Comparison of ENCODE assay signal across 8 cellular contexts in the genomic region with DNA sequence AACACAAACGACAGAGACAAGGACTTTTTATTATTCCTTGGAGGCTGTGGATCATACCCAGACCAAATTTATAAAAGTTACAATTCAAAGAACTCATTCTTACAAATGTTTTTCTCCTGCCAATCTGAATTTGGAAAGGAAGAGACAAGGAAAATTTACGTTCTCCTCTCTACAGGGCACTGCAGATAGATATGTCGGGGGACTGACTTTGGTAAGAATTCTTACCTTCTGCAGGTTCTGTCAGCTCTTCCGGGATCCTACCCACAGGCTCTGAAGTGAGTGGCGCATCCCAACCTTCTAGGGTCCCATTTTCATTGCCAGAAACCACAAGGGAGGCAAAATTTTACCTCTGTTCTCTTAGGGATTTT. TPM values are rescaled to one million over a fixed set of nuclear protein-coding genes. Genes with fewer than 3 reads are reported as not detected.
DNase-seq lines count a peak whose midpoint lies in the region; ATAC-seq and TF ChIP-seq lines count a peak whose summit lies in the region.

No MANE protein-coding gene starts in this region.

- no peaks in the 10 kb centered on the region for H3K27me3 ChIP-seq in A673 (replicated peaks; ENCODE audit: insufficient read depth, low read depth, low read length, poor library complexity)
- no peaks in the 10 kb centered on the region for H3K27me3 ChIP-seq in naive thymus-derived CD4-positive, alpha-beta T cell (ENCODE audit: control insufficient read depth in 2 of 2, insufficient read depth in 2 of 2, low read length in 2 of 2)
- H3K27me3 ChIP-seq in brain microvascular endothelial cell (replicated peaks), result no peaks in the 10 kb centered on the region

- H3K4me3 Mint-ChIP-seq in activated T-helper 1 cell treated with anti-CD3 and anti-CD28 coated beads, Interleukin-12 subunit alpha, Interleukin-12 subunit beta, Interleukin-2, Interleukin-4 antibody, amounts not matched to agents 30 ng/mL and 10 ng/mL and 1 ng/mL, durations not matched to agents 14 hours and 24 hours and 36 hours, result peak overlapping the region; percentile 74
- peak overlapping the region; percentile 75 to 99 (median 86) for H3K4me3 Mint-ChIP-seq in naive thymus-derived CD4-positive, alpha-beta T cell

- H3K27me3 Mint-ChIP-seq in activated T-helper 1 cell treated with anti-CD3 and anti-CD28 coated beads, Interleukin-12 subunit alpha, Interleukin-12 subunit beta, Interleukin-2, Interleukin-4 antibody, amounts not matched to agents 30 ng/mL and 10 ng/mL and 1 ng/mL, durations not matched to agents 14 hours and 24 hours and 36 hours (ENCODE audit: insufficient read depth), result no peaks in the 10 kb centered on the region
- no peaks in the 10 kb centered on the region for H3K27me3 Mint-ChIP-seq in naive thymus-derived CD4-positive, alpha-beta T cell

- BruUV-seq in A673 (replicated peaks; lab: Mats Ljungman, UMichigan), result no TSS peak

- peaks cover 11% of the 10 kb centered on the region for H3K4me1 ChIP-seq in A673 (ENCODE audit: insufficient read depth, low read length, poor library complexity, severe bottlenecking)
- peaks cover 25 to 35% of the 10 kb centered on the region in 2 donors for H3K4me1 ChIP-seq in naive thymus-derived CD4-positive, alpha-beta T cell (ENCODE audit: control insufficient read depth in 2 of 2, insufficient read depth in 2 of 2, low read length in 2 of 2)

- in situ Hi-C loops in brain microvascular endothelial cell (cut with HindIII; ENCODE audit: low pct_ligation_motif_present, low sequenced_read_pairs), result loop anchor here (25.0 kb wide), 1 partner anchor 227 kb away; no protein-coding TSS in a partner anchor

- no peak for TF ChIP-seq CTCF in A673 (conservative IDR thresholded peaks at IDR 0.05; ENCODE audit: low read depth, low read length)
- no peak for TF ChIP-seq CTCF in GM12865 (IDR thresholded peaks at IDR 0.05; ENCODE audit: insufficient read depth, low read depth, low read length, missing control alignments)
- TF ChIP-seq CTCF in brain microvascular endothelial cell (IDR thresholded peaks at IDR 0.05; ENCODE audit: low read depth, low read length, missing control alignments), result no peak
- TF ChIP-seq CTCF in coronary artery (IDR thresholded peaks at IDR 0.05), result no peak

- CTCF ChIA-PET in A673 (lab: Charles Lee), result interaction anchor here (0.7 kb wide), 4 partner anchors 17 to 446 kb away, joined by 3 to 5 read pairs (median 4); no protein-coding TSS in a partner anchor
- CTCF ChIA-PET in naive thymus-derived CD4-positive, alpha-beta T cell (lab: Charles Lee), result interaction anchor here (0.7 to 4.1 kb wide), 13 partner anchors 30 to 450 kb away, joined by 3 to 33 read pairs (median 4); a partner anchor contains a TSS

- POLR2A ChIA-PET in A673 (lab: Charles Lee; ENCODE audit: low non-redundant PET), result no interaction called here
- POLR2A ChIA-PET in naive thymus-derived CD4-positive, alpha-beta T cell (lab: Charles Lee), result interaction anchor here (0.6 to 16.0 kb wide), 15 partner anchors 18 to 395 kb away, joined by 3 to 253 read pairs (median 5); a partner anchor contains a TSS

- H3K9me3 Mint-ChIP-seq in activated T-helper 1 cell treated with anti-CD3 and anti-CD28 coated beads, Interleukin-12 subunit alpha, Interleukin-12 subunit beta, Interleukin-2, Interleukin-4 antibody, amounts not matched to agents 30 ng/mL and 10 ng/mL and 1 ng/mL, durations not matched to agents 14 hours and 24 hours and 36 hours, result no peaks in the 10 kb centered on the region
- H3K9me3 Mint-ChIP-seq in naive thymus-derived CD4-positive, alpha-beta T cell, result no peaks in the 10 kb centered on the region

- no peaks in the 10 kb centered on the region for H3K36me3 ChIP-seq in A673 (ENCODE audit: insufficient read depth, low read length, poor library complexity, severe bottlenecking)
- no peaks in the 10 kb centered on the region for H3K36me3 ChIP-seq in naive thymus-derived CD4-positive, alpha-beta T cell (ENCODE audit: control insufficient read depth in 2 of 3, insufficient read depth in 3 of 3, low read length in 3 of 3)
- H3K36me3 ChIP-seq in brain microvascular endothelial cell (replicated peaks), result no peaks in the 10 kb centered on the region

- peaks cover 50% of the 10 kb centered on the region for H3K4me1 Mint-ChIP-seq in activated T-helper 1 cell treated with anti-CD3 and anti-CD28 coated beads, Interleukin-12 subunit alpha, Interleukin-12 subunit beta, Interleukin-2, Interleukin-4 antibody, amounts not matched to agents 30 ng/mL and 10 ng/mL and 1 ng/mL, durations not matched to agents 14 hours and 24 hours and 36 hours (ENCODE audit: low read depth)
- H3K4me1 Mint-ChIP-seq in naive thymus-derived CD4-positive, alpha-beta T cell, result peaks cover 34 to 69% (median 59%) of the 10 kb centered on the region in 7 donors

- H3K36me3 Mint-ChIP-seq in activated T-helper 1 cell treated with anti-CD3 and anti-CD28 coated beads, Interleukin-12 subunit alpha, Interleukin-12 subunit beta, Interleukin-2, Interleukin-4 antibody, amounts not matched to agents 30 ng/mL and 10 ng/mL and 1 ng/mL, durations not matched to agents 14 hours and 24 hours and 36 hours (ENCODE audit: low read depth), result peaks cover 7% of the 10 kb centered on the region
- peaks cover 0 to 24% (median 3%) of the 10 kb centered on the region in 5 donors for H3K36me3 Mint-ChIP-seq in naive thymus-derived CD4-positive, alpha-beta T cell

- peak overlapping the region; percentile 26 for H3K27ac ChIP-seq in A673 (ENCODE audit: low read depth, low read length, poor library complexity, severe bottlenecking)
- H3K27ac ChIP-seq in naive thymus-derived CD4-positive, alpha-beta T cell (ENCODE audit: low read depth, low read length), result peak overlapping the region; percentile 74
- H3K27ac ChIP-seq in brain microvascular endothelial cell, result no peak overlapping the region
- H3K27ac ChIP-seq in coronary artery, result no peak overlapping the region

- no peak overlapping the region for H3K4me3 ChIP-seq in A673 (ENCODE audit: low read depth, low read length, poor library complexity, severe bottlenecking)
- H3K4me3 ChIP-seq in GM12865 (ENCODE audit: low read depth, low read length), result peak overlapping the region; percentile 79
- peak overlapping the region; percentile 64 for H3K4me3 ChIP-seq in naive thymus-derived CD4-positive, alpha-beta T cell (ENCODE audit: low read length)
- H3K4me3 ChIP-seq in brain microvascular endothelial cell (ENCODE audit: low read depth, low read length), result no peak overlapping the region
- no peak overlapping the region for H3K4me3 ChIP-seq in coronary artery

- no peak for DNase-seq in A673 (ENCODE audit: low spot score)
- DNase-seq in GM12865 (ENCODE audit: low read depth), result no peak
- DNase-seq in activated T-helper 1 cell treated with anti-CD3 and anti-CD28 coated beads, Interleukin-12 subunit alpha, Interleukin-12 subunit beta, Interleukin-2, Interleukin-4 antibody, amounts not matched to agents 30 ng/mL and 10 ng/mL and 1 ng/mL, durations not matched to agents 14 hours and 24 hours and 36 hours (ENCODE audit: low spot score), result no peak
- DNase-seq in naive thymus-derived CD4-positive, alpha-beta T cell, result no peak
- DNase-seq in brain microvascular endothelial cell, result no peak
- DNase-seq in glomerular visceral epithelial cell (ENCODE audit: extremely low spot score), result no peak
- DNase-seq in coronary artery (ENCODE audit: low spot score), result no peak

- ATAC-seq in naive thymus-derived CD4-positive, alpha-beta T cell, result no peak
- no peak for ATAC-seq in HG02588 (IDR thresholded peaks at IDR 0.05; ENCODE audit: unreplicated experiment)

- H3K9me3 ChIP-seq in A673 (ENCODE audit: low read depth, low read length, poor library complexity, severe bottlenecking), result no peaks in the 10 kb centered on the region
- no peaks in the 10 kb centered on the region for H3K9me3 ChIP-seq in naive thymus-derived CD4-positive, alpha-beta T cell (ENCODE audit: control insufficient read depth in 2 of 3, low read length in 3 of 3)

- intact Hi-C loops in A673 (cut with micrococcal nuclease; ENCODE audit: unreplicated experiment), result loop anchor here (2.0 to 5.0 kb wide), 3 partner anchors 208 to 369 kb away; no protein-coding TSS in a partner anchor
- intact Hi-C loops in activated T-helper 1 cell treated with anti-CD3 and anti-CD28 coated beads, Interleukin-12 subunit alpha, Interleukin-12 subunit beta, Interleukin-2, Interleukin-4 antibody, amounts not matched to agents 30 ng/mL and 10 ng/mL and 1 ng/mL, durations not matched to agents 14 hours and 24 hours and 36 hours (cut with micrococcal nuclease), result loop anchor here (1.0 to 10.0 kb wide), 4 partner anchors 208 to 475 kb away; a partner anchor contains a TSS
- intact Hi-C loops in naive thymus-derived CD4-positive, alpha-beta T cell (cut with micrococcal nuclease), result loop anchor here (1.0 to 10.0 kb wide), 20 partner anchors 29 to 1119 kb away; a partner anchor contains a TSS

- peak overlapping the region; percentile 89 for H3K27ac Mint-ChIP-seq in activated T-helper 1 cell treated with anti-CD3 and anti-CD28 coated beads, Interleukin-12 subunit alpha, Interleukin-12 subunit beta, Interleukin-2, Interleukin-4 antibody, amounts not matched to agents 30 ng/mL and 10 ng/mL and 1 ng/mL, durations not matched to agents 14 hours and 24 hours and 36 hours
- peak overlapping the region; percentile 88 to 100 (median 95) for H3K27ac Mint-ChIP-seq in naive thymus-derived CD4-positive, alpha-beta T cell

RNA-seq across cellular contexts. Expression of a gene that starts 2.2 kb away (rescaled TPM):
- 1.6 and 2.7 TPM in 2 replicates for total RNA-seq in A673 (2021)
- total RNA-seq in activated T-helper 1 cell treated with anti-CD3 and anti-CD28 coated beads, Interleukin-12 subunit alpha, Interleukin-12 subunit beta, Interleukin-2, Interleukin-4 antibody, amounts not matched to agents 30 ng/mL and 10 ng/mL and 1 ng/mL, durations not matched to agents 14 hours and 24 hours and 36 hours, result 45.2 and 49.3 TPM in 2 replicates
- total RNA-seq in naive thymus-derived CD4-positive, alpha-beta T cell, result 100 to 1,000 TPM in 1 of 5 experiments, 10 to 100 TPM in 4; 41.7 to 111 (median 52.9) TPM
- polyA plus RNA-seq in naive thymus-derived CD4-positive, alpha-beta T cell, result 10 to 100 TPM; 12.0 to 13.6 TPM

RNA-seq across cellular contexts. Expression of a gene that starts 21.0 kb away (rescaled TPM):
- not detected in 2 replicates for total RNA-seq in A673 (2021)
- 0.05 and 0.10 TPM in 2 replicates for total RNA-seq in activated T-helper 1 cell treated with anti-CD3 and anti-CD28 coated beads, Interleukin-12 subunit alpha, Interleukin-12 subunit beta, Interleukin-2, Interleukin-4 antibody, amounts not matched to agents 30 ng/mL and 10 ng/mL and 1 ng/mL, durations not matched to agents 14 hours and 24 hours and 36 hours
- total RNA-seq in naive thymus-derived CD4-positive, alpha-beta T cell, result not detected
- polyA plus RNA-seq in naive thymus-derived CD4-positive, alpha-beta T cell, result under 1 TPM in 1 of 2 donors, not detected in 1; 0.06 TPM

RNA-seq across cellular contexts. Expression of a gene that starts 38.7 kb away (rescaled TPM):
- total RNA-seq in A673 (2021), result 2.5 and 3.2 TPM in 2 replicates
- 5.0 and 5.9 TPM in 2 replicates for total RNA-seq in activated T-helper 1 cell treated with anti-CD3 and anti-CD28 coated beads, Interleukin-12 subunit alpha, Interleukin-12 subunit beta, Interleukin-2, Interleukin-4 antibody, amounts not matched to agents 30 ng/mL and 10 ng/mL and 1 ng/mL, durations not matched to agents 14 hours and 24 hours and 36 hours
- total RNA-seq in naive thymus-derived CD4-positive, alpha-beta T cell, result 1 to 10 TPM; 2.9 to 8.0 (median 5.3) TPM
- 1 to 10 TPM; 2.2 to 5.0 TPM for polyA plus RNA-seq in naive thymus-derived CD4-positive, alpha-beta T cell

RNA-seq across cellular contexts. Expression of a gene that starts 47.5 kb away (rescaled TPM):
- total RNA-seq in A673 (2021), result 117 and 124 TPM in 2 replicates
- 156 and 167 TPM in 2 replicates for total RNA-seq in activated T-helper 1 cell treated with anti-CD3 and anti-CD28 coated beads, Interleukin-12 subunit alpha, Interleukin-12 subunit beta, Interleukin-2, Interleukin-4 antibody, amounts not matched to agents 30 ng/mL and 10 ng/mL and 1 ng/mL, durations not matched to agents 14 hours and 24 hours and 36 hours
- total RNA-seq in naive thymus-derived CD4-positive, alpha-beta T cell, result 100 to 1,000 TPM in 4 of 5 experiments, 10 to 100 TPM in 1; 84.7 to 197 (median 136) TPM
- 10 to 100 TPM; 49.0 to 66.0 TPM for polyA plus RNA-seq in naive thymus-derived CD4-positive, alpha-beta T cell

Comparison
In these comparisons a context has a peak if more than half of its experiments do, and no peak if none do; other contexts are left out.
1. H3K27ac ChIP-seq: peak in A673 (single experiment) and naive thymus-derived CD4-positive, alpha-beta T cell (single experiment); none in brain microvascular endothelial cell (single experiment) and coronary artery (0 of 2).
2. H3K4me3 ChIP-seq: peak in GM12865 (single experiment) and naive thymus-derived CD4-positive, alpha-beta T cell (single experiment); none in A673 (single experiment), brain microvascular endothelial cell (single experiment) and coronary artery (single experiment).
3. RNA of a gene that starts 2.2 kb away (total RNA-seq): 41.7 to 111 TPM in naive thymus-derived CD4-positive, alpha-beta T cell and 45.2 to 49.3 TPM in activated T-helper 1 cell treated with anti-CD3 and anti-CD28 coated beads, Interleukin-12 subunit alpha, Interleukin-12 subunit beta, Interleukin-2, Interleukin-4 antibody, amounts not matched to agents 30 ng/mL and 10 ng/mL and 1 ng/mL, durations not matched to agents 14 hours and 24 hours and 36 hours; 1.6 to 2.7 TPM in A673; every median in the first group is over 10 times any median in the second.